36 cellular contexts compared by ENCODE assay signal in genomic region chr7:21414795-21415393, GRCh38.
"Had no signal": no experiment of that assay in that cellular context is flagged by ENCODE, and none has a peak within 500 bp of the region (broad histone marks: within the 10 kb centered on the region; RNA-seq: fewer than 3 reads in every experiment).

No MANE protein-coding gene starts in this region.

- DNase-seq: activated CD4-positive, alpha-beta memory T cell treated with anti-CD3 and anti-CD28 coated beads, Interleukin-2, amount 10 ng/mL, durations not matched to agents 7 days and 5 days; activated CD4-positive, alpha-beta T cell treated with anti-CD3 and anti-CD28 coated beads for 1 hour; activated CD4-positive, alpha-beta T cell treated with anti-CD3 and anti-CD28 coated beads for 4 hours; activated CD4-positive, alpha-beta T cell treated with anti-CD3 and anti-CD28 coated beads, Interleukin-2, amount 10 ng/mL, durations not matched to agents 7 days and 5 days; activated CD4-positive, alpha-beta T cell treated with anti-CD3 and anti-CD28 coated beads, Interleukin-2, amount 50 U/mL, for 4 hours; activated CD8-positive, alpha-beta memory T cell treated with anti-CD3 and anti-CD28 coated beads, Interleukin-2, amount 50 U/mL, for 48 hours; activated effector memory CD4-positive, alpha-beta T cell treated with Interleukin-2 at 50 U/mL for 16 hours; activated gamma-delta T cell treated with Interleukin-2 at 50 U/mL for 16 hours; activated naive CD4-positive, alpha-beta T cell treated with anti-CD3 and anti-CD28 coated beads, Interleukin-2, amount 50 U/mL, for 16 hours; activated naive CD4-positive, alpha-beta T cell treated with Interleukin-2 at 50 U/mL for 16 hours; activated T-cell treated with anti-CD3 and anti-CD28 coated beads for 4 hours; activated T-cell treated with anti-CD3 and anti-CD28 coated beads, Interleukin-2, amount 50 U/mL, for 24 hours; activated T-cell treated with anti-CD3 and anti-CD28 coated beads, Interleukin-2, amount 50 U/mL, for 72 hours; amniotic stem cell; aorta; body of pancreas; caudate nucleus; cerebellar nuclear complex; dorsolateral prefrontal cortex; effector memory CD8-positive, alpha-beta T cell; esophagus squamous epithelium; foreskin melanocyte; heart right ventricle; SW 1271; T-cell; T-helper 2 cell had no signal

- H3K4me2 ChIP-seq: hepatocyte had no signal

- ATAC-seq: activated T-cell treated with anti-CD3 and anti-CD28 coated beads, Interleukin-2, amount 50 U/mL, for 72 hours; activated T-helper 17 cell treated with anti-CD3 and anti-CD28 coated beads, Interleukin-2, amount 50 U/mL, for 72 hours; body of pancreas; effector memory CD8-positive, alpha-beta T cell; gastroesophageal sphincter; heart right ventricle; T-cell; WTC11 had no signal

- H3K27me3 Mint-ChIP-seq: activated CD4-positive, alpha-beta memory T cell treated with anti-CD3 and anti-CD28 coated beads, Interleukin-2, amount 10 ng/mL, durations not matched to agents 7 days and 5 days; activated CD4-positive, alpha-beta T cell treated with anti-CD3 and anti-CD28 coated beads, Interleukin-2, amount 10 ng/mL, durations not matched to agents 7 days and 5 days; activated naive CD8-positive, alpha-beta T cell; activated T-cell treated with anti-CD3 and anti-CD28 coated beads, Interleukin-2, amount 50 U/mL, for 24 hours; effector memory CD8-positive, alpha-beta T cell; T-cell had no signal

- H3K4me3 ChIP-seq: body of pancreas, coronary artery, dorsolateral prefrontal cortex, esophagus squamous epithelium, gastroesophageal sphincter, heart right ventricle, hepatocyte had no signal

- H3K27ac Mint-ChIP-seq: activated CD4-positive, alpha-beta memory T cell treated with anti-CD3 and anti-CD28 coated beads, Interleukin-2, amount 10 ng/mL, durations not matched to agents 7 days and 5 days; activated CD4-positive, alpha-beta T cell treated with anti-CD3 and anti-CD28 coated beads, Interleukin-2, amount 10 ng/mL, durations not matched to agents 7 days and 5 days; activated naive CD8-positive, alpha-beta T cell; activated T-cell treated with anti-CD3 and anti-CD28 coated beads, Interleukin-2, amount 50 U/mL, for 24 hours; activated T-cell treated with anti-CD3 and anti-CD28 coated beads, Interleukin-2, amount 50 U/mL, for 72 hours; activated T-helper 17 cell treated with anti-CD3 and anti-CD28 coated beads, Interleukin-2, amount 50 U/mL, for 72 hours; dendritic cell treated with granulocyte-macrophage colony-stimulating factor and Interleukin-4, amounts not matched to agents 40 ng/mL and 50 ng/mL, for 4 days; T-cell; WTC11 had no signal

- FAIRE-seq: TTC549 had no signal

- H3K36me3 Mint-ChIP-seq: WTC11 had no signal

- H2AFZ ChIP-seq: hepatocyte had no signal

- H3K36me3 ChIP-seq: esophagus squamous epithelium, gastroesophageal sphincter, heart right ventricle had no signal

- H3K4me1 ChIP-seq: body of pancreas, gastroesophageal sphincter had no signal

- H3K9me3 ChIP-seq: body of pancreas, esophagus squamous epithelium, gastroesophageal sphincter, heart right ventricle had no signal

- H3K4me3 Mint-ChIP-seq: activated CD4-positive, alpha-beta memory T cell treated with anti-CD3 and anti-CD28 coated beads, Interleukin-2, amount 10 ng/mL, durations not matched to agents 7 days and 5 days; activated CD4-positive, alpha-beta T cell treated with anti-CD3 and anti-CD28 coated beads, Interleukin-2, amount 10 ng/mL, durations not matched to agents 7 days and 5 days; activated naive CD8-positive, alpha-beta T cell; activated T-cell treated with anti-CD3 and anti-CD28 coated beads, Interleukin-2, amount 50 U/mL, for 24 hours; activated T-cell treated with anti-CD3 and anti-CD28 coated beads, Interleukin-2, amount 50 U/mL, for 72 hours; activated T-helper 17 cell treated with anti-CD3 and anti-CD28 coated beads, Interleukin-2, amount 50 U/mL, for 72 hours; dendritic cell treated with granulocyte-macrophage colony-stimulating factor and Interleukin-4, amounts not matched to agents 40 ng/mL and 50 ng/mL, for 4 days; effector memory CD8-positive, alpha-beta T cell; T-cell; WTC11 had no signal

- H3K27ac ChIP-seq: body of pancreas, coronary artery, dorsolateral prefrontal cortex, epithelial cell of prostate, esophagus squamous epithelium, gastroesophageal sphincter, heart right ventricle, hepatocyte, VCaP had no signal

- H3K9me3 Mint-ChIP-seq: activated T-cell treated with anti-CD3 and anti-CD28 coated beads, Interleukin-2, amount 50 U/mL, for 24 hours; activated T-cell treated with anti-CD3 and anti-CD28 coated beads, Interleukin-2, amount 50 U/mL, for 72 hours; dendritic cell treated with granulocyte-macrophage colony-stimulating factor and Interleukin-4, amounts not matched to agents 40 ng/mL and 50 ng/mL, for 4 days; effector memory CD8-positive, alpha-beta T cell; T-cell; WTC11 had no signal

- H3K27me3 ChIP-seq: body of pancreas, esophagus squamous epithelium, gastroesophageal sphincter had no signal

- H3K79me2 ChIP-seq: hepatocyte had no signal
